In the genomic region with DNA sequence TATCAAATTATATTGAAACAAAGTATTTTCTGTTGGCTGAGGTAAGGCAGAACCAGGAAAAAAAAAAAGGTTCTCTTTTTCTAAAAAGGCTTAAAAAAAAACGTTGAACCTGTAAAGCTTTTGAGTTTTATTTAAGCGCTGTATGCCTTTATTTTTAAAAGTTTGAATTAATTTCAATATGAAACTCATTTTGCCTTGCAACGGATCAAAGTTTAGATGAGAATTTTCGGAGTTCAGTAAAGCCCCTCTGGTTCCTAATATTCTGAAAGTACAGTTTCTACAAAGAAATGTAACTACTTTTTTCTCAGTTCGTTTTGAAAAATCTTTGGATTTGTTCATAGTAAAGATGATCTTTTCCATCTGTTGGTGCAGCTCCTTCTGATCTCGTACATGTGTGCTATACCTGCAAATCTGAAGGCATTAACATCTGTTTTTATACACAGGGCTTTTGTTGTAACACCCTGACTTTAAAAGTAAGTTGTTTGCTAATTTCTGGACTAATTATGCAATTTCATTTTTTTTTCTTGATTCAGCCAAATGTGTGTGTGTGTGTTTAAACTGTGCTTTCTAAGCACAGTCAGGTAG, we compare ENCODE assay signal across 18 cellular contexts. TPM values are rescaled to one million over a fixed set of nuclear protein-coding genes. Genes with fewer than 3 reads are reported as not detected.
A peak's percentile ranks its signal among the peaks of the same experiment; 100 is the strongest.
DNase-seq lines count a peak whose midpoint lies in the region; ATAC-seq, FAIRE-seq and TF ChIP-seq lines count a peak whose summit lies in the region.
"Had no signal": no experiment of that assay in that cellular context is flagged by ENCODE, and none has a peak within 500 bp of the region (broad histone marks: within the 10 kb centered on the region; RNA-seq: fewer than 3 reads in every experiment).

No MANE protein-coding gene starts in this region.

- peaks cover 58% of the 10 kb centered on the region for H4K20me1 ChIP-seq in OCI-LY3 (ENCODE audit: insufficient read depth, low read length)

- no peaks in the 10 kb centered on the region for H3K9me3 ChIP-seq in BE2C
- H3K9me3 ChIP-seq in OCI-LY3 (ENCODE audit: insufficient read depth, low read length): no peaks in the 10 kb centered on the region
- H3K9me3 ChIP-seq in CD8-positive, alpha-beta memory T cell (ENCODE audit: low read length): no peaks in the 10 kb centered on the region
- H3K9me3 ChIP-seq: colonic mucosa, suprapubic skin had no signal

- peaks cover 49% of the 10 kb centered on the region for H3K79me2 ChIP-seq in OCI-LY3 (ENCODE audit: low read length)

- CTCF ChIA-PET in CD8-positive, alpha-beta memory T cell (lab: Charles Lee): no interaction called here

- DNase-seq in BE2C: no peak
- no peak for DNase-seq in dorsolateral prefrontal cortex
- no peak for DNase-seq in retinal pigment epithelial cell (ENCODE audit: low read depth)
- DNase-seq in CD8-positive, alpha-beta memory T cell: no peak
- no peak for DNase-seq in naive thymus-derived CD8-positive, alpha-beta T cell
- DNase-seq in urothelium cell line (ENCODE audit: low spot score): no peak
- no peak for DNase-seq in foreskin melanocyte
- DNase-seq: activated CD4-positive, alpha-beta T cell treated with anti-CD3 and anti-CD28 coated beads for 36 hours; activated naive CD8-positive, alpha-beta T cell treated with anti-CD3 and anti-CD28 coated beads for 36 hours; CD4-positive, CD25-positive, alpha-beta regulatory T cell; colonic mucosa; H9; immature natural killer cell; NCI-H2107 had no signal

- peaks cover 0 to 2% of the 10 kb centered on the region in 2 donors for H3K27me3 Mint-ChIP-seq in CD8-positive, alpha-beta memory T cell
- H3K27me3 Mint-ChIP-seq in naive thymus-derived CD8-positive, alpha-beta T cell: peaks cover 0 to 1% (median 0%) of the 10 kb centered on the region in 5 donors
- H3K27me3 Mint-ChIP-seq: activated CD4-positive, alpha-beta T cell treated with anti-CD3 and anti-CD28 coated beads for 36 hours; activated naive CD8-positive, alpha-beta T cell treated with anti-CD3 and anti-CD28 coated beads for 36 hours; activated T-helper 17 cell treated with anti-CD3 and anti-CD28 coated beads, Interleukin-2, amount 50 U/mL, for 72 hours had no signal

- no peak overlapping the region for H3K27ac Mint-ChIP-seq in CD8-positive, alpha-beta memory T cell
- H3K27ac Mint-ChIP-seq in naive thymus-derived CD8-positive, alpha-beta T cell: no peak overlapping the region
- H3K27ac Mint-ChIP-seq: activated CD4-positive, alpha-beta T cell treated with anti-CD3 and anti-CD28 coated beads for 36 hours; activated naive CD8-positive, alpha-beta T cell treated with anti-CD3 and anti-CD28 coated beads for 36 hours; activated T-helper 17 cell treated with anti-CD3 and anti-CD28 coated beads, Interleukin-2, amount 50 U/mL, for 72 hours; brain; CD4-positive, CD25-positive, alpha-beta regulatory T cell; H9; immature natural killer cell had no signal

- TF ChIP-seq CTCF in BE2C (IDR thresholded peaks at IDR 0.05; ENCODE audit: low read depth, low read length) (no peak), OCI-LY3 (IDR thresholded peaks at IDR 0.05; ENCODE audit: low read depth, low read length) (no peak), dorsolateral prefrontal cortex (IDR thresholded peaks at IDR 0.05 in 54 of 56, conservative IDR thresholded peaks at IDR 0.05 in 2 of 56; ENCODE audit: low read depth in 1 of 56, partially characterized antibody in 56 of 56) (no peak), retinal pigment epithelial cell (conservative IDR thresholded peaks at IDR 0.05; ENCODE audit: low read depth, low read length) (no peak)

- no peaks in the 10 kb centered on the region for H3K27me3 ChIP-seq in BE2C
- H3K27me3 ChIP-seq in OCI-LY3 (ENCODE audit: low read depth, low read length): no peaks in the 10 kb centered on the region
- no peaks in the 10 kb centered on the region for H3K27me3 ChIP-seq in dorsolateral prefrontal cortex
- no peaks in the 10 kb centered on the region for H3K27me3 ChIP-seq in CD8-positive, alpha-beta memory T cell (ENCODE audit: insufficient read depth, low read length, poor library complexity, severe bottlenecking)
- H3K27me3 ChIP-seq: colonic mucosa, suprapubic skin had no signal

- no peak for ATAC-seq in naive thymus-derived CD8-positive, alpha-beta T cell
- ATAC-seq: activated CD4-positive, alpha-beta T cell treated with anti-CD3 and anti-CD28 coated beads for 36 hours; activated T-helper 17 cell treated with anti-CD3 and anti-CD28 coated beads, Interleukin-2, amount 50 U/mL, for 72 hours had no signal

- H3K4me1 ChIP-seq in BE2C (peaks cover 24% of the 10 kb centered on the region), OCI-LY3 (ENCODE audit: low read length) (peaks cover 34% of the 10 kb centered on the region)
- H3K4me1 ChIP-seq in CD8-positive, alpha-beta memory T cell (ENCODE audit: insufficient read depth, low read length): peaks cover 42% of the 10 kb centered on the region
- H3K4me1 ChIP-seq: colonic mucosa had no signal

- POLR2A ChIA-PET in CD8-positive, alpha-beta memory T cell (lab: Charles Lee): interaction anchor here (3.1 kb wide), 1 partner anchor 22 kb away, joined by 15 read pairs; no protein-coding TSS in a partner anchor
- POLR2A ChIA-PET in naive thymus-derived CD8-positive, alpha-beta T cell (lab: Charles Lee): interaction anchor here (0.8 to 11.8 kb wide), 3 partner anchors 15 to 25 kb away, joined by 3 to 263 read pairs (median 4); no protein-coding TSS in a partner anchor

- peaks cover 12 to 30% (median 22%) of the 10 kb centered on the region in 3 donors for H3K4me1 Mint-ChIP-seq in CD8-positive, alpha-beta memory T cell
- peaks cover 0 to 37% (median 20%) of the 10 kb centered on the region in 4 donors for H3K4me1 Mint-ChIP-seq in naive thymus-derived CD8-positive, alpha-beta T cell
- H3K4me1 Mint-ChIP-seq: brain had no signal

- H2AFZ ChIP-seq in OCI-LY3 (ENCODE audit: low read depth, low read length): no peak overlapping the region

- peak overlapping the region; percentile 100 for H3K4me2 ChIP-seq in OCI-LY3 (ENCODE audit: low read length)

- H3K36me3 Mint-ChIP-seq in CD8-positive, alpha-beta memory T cell: peaks cover 0 to 29% (median 4%) of the 10 kb centered on the region in 3 donors
- peaks cover 0 to 23% (median 2%) of the 10 kb centered on the region in 3 donors for H3K36me3 Mint-ChIP-seq in naive thymus-derived CD8-positive, alpha-beta T cell

- H3K4me3 Mint-ChIP-seq in CD8-positive, alpha-beta memory T cell: no peak overlapping the region
- H3K4me3 Mint-ChIP-seq in naive thymus-derived CD8-positive, alpha-beta T cell: no peak overlapping the region
- H3K4me3 Mint-ChIP-seq: activated CD4-positive, alpha-beta T cell treated with anti-CD3 and anti-CD28 coated beads for 36 hours; activated naive CD8-positive, alpha-beta T cell treated with anti-CD3 and anti-CD28 coated beads for 36 hours; activated T-helper 17 cell treated with anti-CD3 and anti-CD28 coated beads, Interleukin-2, amount 50 U/mL, for 72 hours; brain; CD4-positive, CD25-positive, alpha-beta regulatory T cell; H9; immature natural killer cell had no signal

- no peak for FAIRE-seq in urothelium cell line (lab: Jason Lieb, UNC)

- H3K27ac ChIP-seq in OCI-LY3 (ENCODE audit: low read length): no peak overlapping the region
- peak overlapping the region; percentile 33 to 99 (median 94) for H3K27ac ChIP-seq in dorsolateral prefrontal cortex
- no peak overlapping the region for H3K27ac ChIP-seq in CD8-positive, alpha-beta memory T cell (ENCODE audit: low read depth, low read length)
- H3K27ac ChIP-seq: suprapubic skin had no signal

- H3K9me3 Mint-ChIP-seq in CD8-positive, alpha-beta memory T cell: no peaks in the 10 kb centered on the region
- H3K9me3 Mint-ChIP-seq in naive thymus-derived CD8-positive, alpha-beta T cell: peaks cover 0 to 2% (median 0%) of the 10 kb centered on the region in 9 donors
- H3K9me3 Mint-ChIP-seq: activated naive CD8-positive, alpha-beta T cell treated with anti-CD3 and anti-CD28 coated beads for 36 hours; activated T-helper 17 cell treated with anti-CD3 and anti-CD28 coated beads, Interleukin-2, amount 50 U/mL, for 72 hours; CD4-positive, CD25-positive, alpha-beta regulatory T cell; H9; immature natural killer cell had no signal

- peak overlapping the region; percentile 91 for H3K4me3 ChIP-seq in BE2C (ENCODE audit: low read depth, low read length)
- no peak overlapping the region for H3K4me3 ChIP-seq in OCI-LY3 (ENCODE audit: low read length)
- H3K4me3 ChIP-seq in dorsolateral prefrontal cortex: peak overlapping the region; percentile 31 to 98 (median 77)
- H3K4me3 ChIP-seq in retinal pigment epithelial cell (ENCODE audit: low read length): peak overlapping the region; percentile 94
- H3K4me3 ChIP-seq in CD8-positive, alpha-beta memory T cell (ENCODE audit: low read length): no peak overlapping the region
- H3K4me3 ChIP-seq: colonic mucosa, suprapubic skin had no signal

- H3K36me3 ChIP-seq in BE2C (peaks cover 31% of the 10 kb centered on the region), OCI-LY3 (replicated peaks; ENCODE audit: low read depth, low read length) (peaks cover 32% of the 10 kb centered on the region)
- no peaks in the 10 kb centered on the region for H3K36me3 ChIP-seq in CD8-positive, alpha-beta memory T cell (ENCODE audit: insufficient read depth, low read length)

- no peak overlapping the region for H3K9ac ChIP-seq in OCI-LY3 (ENCODE audit: low read length)

- intact Hi-C loops in dorsolateral prefrontal cortex (cut with DNase I): loop anchor here (5.0 kb wide), 3 partner anchors 104 to 164 kb away; no protein-coding TSS in a partner anchor

RNA-seq across cellular contexts. Expression of a gene that starts 1.7 kb away (rescaled TPM):
- polyA plus RNA-seq in BE2C (2012; ENCODE audit: insufficient read depth, insufficient read length, low read depth): 23.9 TPM
- total RNA-seq in dorsolateral prefrontal cortex: 100 to 1,000 TPM in 64 of 120 experiments, 10 to 100 TPM in 56; 44.0 to 166 (median 102) TPM
- 1 to 10 TPM; 9.1 to 9.9 TPM for total RNA-seq in CD8-positive, alpha-beta memory T cell
- 1.5 TPM for polyA plus RNA-seq in CD8-positive, alpha-beta memory T cell
- 10 to 100 TPM; 69.5 to 71.8 TPM for total RNA-seq in naive thymus-derived CD8-positive, alpha-beta T cell
- polyA plus RNA-seq in naive thymus-derived CD8-positive, alpha-beta T cell: 1 to 10 TPM; 2.7 to 5.0 (median 4.3) TPM

Comparison
In these comparisons a context has a peak if more than half of its experiments do, and no peak if none do; other contexts are left out.
1. H3K4me3 ChIP-seq: peak in BE2C (single experiment), dorsolateral prefrontal cortex (59 of 59) and retinal pigment epithelial cell (single experiment); none in OCI-LY3 (single experiment) and CD8-positive, alpha-beta memory T cell (single experiment).
2. H3K27ac ChIP-seq: peak in dorsolateral prefrontal cortex (59 of 59); none in OCI-LY3 (single experiment) and CD8-positive, alpha-beta memory T cell (single experiment).
3. RNA of a gene that starts 1.7 kb away (total RNA-seq): 44.0 to 166 TPM in dorsolateral prefrontal cortex and 69.5 to 71.8 TPM in naive thymus-derived CD8-positive, alpha-beta T cell; 9.1 to 9.9 TPM in CD8-positive, alpha-beta memory T cell; every median in the first group is over 4 times any median in the second.